Comparison of ENCODE assay signal across 10 cellular contexts in the genomic region with DNA sequence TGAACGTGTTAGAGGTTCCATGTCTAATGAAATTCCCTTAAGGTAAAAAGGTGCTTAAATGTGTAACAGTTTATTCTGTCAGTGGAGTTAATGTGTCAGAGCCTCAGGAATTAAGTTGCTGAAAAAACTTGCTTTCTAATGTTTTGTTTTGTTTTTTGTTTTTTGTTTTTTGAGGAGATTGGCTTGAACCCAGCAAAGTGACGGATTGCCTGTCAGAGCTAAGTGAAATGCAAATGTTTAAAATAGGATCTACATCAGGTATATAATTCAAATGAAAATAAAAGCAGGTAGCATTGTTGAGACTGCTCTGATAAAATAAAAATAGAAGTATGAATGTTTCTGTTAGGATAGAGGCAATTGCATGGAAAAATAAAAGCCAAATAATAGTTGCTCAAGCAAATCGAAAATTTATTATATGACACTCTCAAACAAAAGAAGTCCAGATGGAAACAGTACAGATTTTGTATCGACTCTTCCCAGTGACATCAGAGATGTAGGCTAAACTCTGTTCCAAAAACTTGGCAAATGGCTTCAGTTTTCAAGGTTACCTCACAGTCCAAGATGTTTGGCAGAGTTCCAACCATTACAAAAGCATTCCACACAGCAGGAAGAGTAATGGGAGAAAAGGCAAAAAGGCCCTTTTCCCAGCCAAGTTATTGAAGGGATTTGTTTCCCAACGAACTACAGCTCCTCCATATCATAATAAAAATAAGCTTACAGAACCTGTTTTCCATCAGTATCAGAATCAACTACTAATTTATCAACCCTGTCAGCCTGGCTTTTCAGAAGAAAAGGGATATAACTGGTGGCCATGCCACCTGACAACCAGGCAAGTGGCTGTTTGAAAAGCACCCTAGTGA.
DNase-seq lines count a peak whose midpoint lies in the region; ATAC-seq and TF ChIP-seq lines count a peak whose summit lies in the region.
"Had no signal": no experiment of that assay in that cellular context is flagged by ENCODE, and none has a peak within 500 bp of the region (broad histone marks: within the 10 kb centered on the region; RNA-seq: fewer than 3 reads in every experiment).

No MANE protein-coding gene starts in this region.

- no peaks in the 10 kb centered on the region for H3K36me3 ChIP-seq in liver (ENCODE audit: control insufficient read depth in 4 of 4, insufficient read depth in 3 of 4, low read depth in 1 of 4, low read length in 3 of 4)
- H3K36me3 ChIP-seq: SJSA1 had no signal

- TF ChIP-seq RAD21 in liver (IDR thresholded peaks at IDR 0.05), result peak in 1 of 2 donors; percentile 18

- no peaks in the 10 kb centered on the region for H3K9me3 Mint-ChIP-seq in activated CD8-positive, alpha-beta T cell treated with anti-CD3 and anti-CD28 coated beads, Interleukin-2, amount 10 ng/mL, durations not matched to agents 7 days and 5 days (ENCODE audit: insufficient read depth)
- H3K9me3 Mint-ChIP-seq: naive thymus-derived CD4-positive, alpha-beta T cell had no signal

- H3K36me3 Mint-ChIP-seq in activated CD8-positive, alpha-beta T cell treated with anti-CD3 and anti-CD28 coated beads, Interleukin-2, amount 10 ng/mL, durations not matched to agents 7 days and 5 days (ENCODE audit: low read depth), result no peaks in the 10 kb centered on the region
- H3K36me3 Mint-ChIP-seq: naive thymus-derived CD4-positive, alpha-beta T cell had no signal

- CTCF ChIA-PET in activated CD8-positive, alpha-beta T cell treated with anti-CD3 and anti-CD28 coated beads, Interleukin-2, amount 10 ng/mL, durations not matched to agents 7 days and 5 days (lab: Charles Lee), result no interaction called here

- in situ Hi-C loops in GM13977 (cut with MboI; ENCODE audit: low pct_unique_long_range_greater_than_20kb, low sequenced_read_pairs, unreplicated experiment), result no loop called here

- peak overlapping the region; percentile 61 to 71 for H3K27ac ChIP-seq in liver (ENCODE audit: low read depth in 1 of 2, low read length in 2 of 2)
- H3K27ac ChIP-seq: SJSA1 had no signal

- H3K4me3 Mint-ChIP-seq in activated CD8-positive, alpha-beta T cell treated with anti-CD3 and anti-CD28 coated beads, Interleukin-2, amount 10 ng/mL, durations not matched to agents 7 days and 5 days, result no peak overlapping the region
- H3K4me3 Mint-ChIP-seq: naive thymus-derived CD4-positive, alpha-beta T cell had no signal

- peaks cover 0 to 9% (median 5%) of the 10 kb centered on the region in 4 donors for H3K4me1 ChIP-seq in liver (ENCODE audit: control insufficient read depth in 4 of 4, insufficient read depth in 4 of 4, low read length in 3 of 4)
- H3K4me1 ChIP-seq: SJSA1 had no signal

- no peak overlapping the region for H3K9ac ChIP-seq in liver (ENCODE audit: low read depth in 1 of 2, low read length in 2 of 2)

- ATAC-seq in activated CD8-positive, alpha-beta T cell treated with anti-CD3 and anti-CD28 coated beads, Interleukin-2, amount 10 ng/mL, durations not matched to agents 7 days and 5 days, result no peak
- ATAC-seq: naive thymus-derived CD4-positive, alpha-beta T cell had no signal

- H3K4me3 ChIP-seq in liver (ENCODE audit: low read depth in 1 of 3, low read length in 3 of 3), result no peak overlapping the region
- H3K4me3 ChIP-seq: SJSA1 had no signal

- POLR2A ChIA-PET in activated CD8-positive, alpha-beta T cell treated with anti-CD3 and anti-CD28 coated beads, Interleukin-2, amount 10 ng/mL, durations not matched to agents 7 days and 5 days (lab: Charles Lee), result no interaction called here

- WGBS in liver, result 40% methylated on average over 5 of the region's 5 CpGs

- no peaks in the 10 kb centered on the region for H3K27me3 ChIP-seq in liver (ENCODE audit: control insufficient read depth in 4 of 4, insufficient read depth in 4 of 4, low read length in 3 of 4)
- H3K27me3 ChIP-seq: SJSA1 had no signal

- TF ChIP-seq CTCF in liver (IDR thresholded peaks at IDR 0.05; ENCODE audit: low read depth, low read length, missing input control) (no peak), GM13977 (IDR thresholded peaks at IDR 0.05; ENCODE audit: extremely low read depth, insufficient read depth, missing control alignments) (no peak)

- no peaks in the 10 kb centered on the region for H3K27me3 Mint-ChIP-seq in activated CD8-positive, alpha-beta T cell treated with anti-CD3 and anti-CD28 coated beads, Interleukin-2, amount 10 ng/mL, durations not matched to agents 7 days and 5 days (ENCODE audit: low read depth)

- DNase-seq in DMS53 (lab: John Stamatoyannopoulos, UW) (peak; percentile 51), NCI-H2029 treated with DMSO at 0.1 percent for 48 hours (lab: John Stamatoyannopoulos, UW) (peak; percentile 86), brain pericyte (ENCODE audit: low read depth, low spot score) (peak; percentile 62), GM13977 (ENCODE audit: low spot score) (no peak), SK-N-DZ (ENCODE audit: low spot score) (no peak)
- DNase-seq in activated CD4-positive, alpha-beta T cell treated with anti-CD3 and anti-CD28 coated beads, Interleukin-2, amount 50 U/mL, for 48 hours, result no peak
- no peak for DNase-seq in activated CD8-positive, alpha-beta T cell treated with anti-CD3 and anti-CD28 coated beads, Interleukin-2, amount 10 ng/mL, durations not matched to agents 7 days and 5 days
- DNase-seq: naive thymus-derived CD4-positive, alpha-beta T cell had no signal

- H3K9me3 ChIP-seq in liver (ENCODE audit: control insufficient read depth in 4 of 4, low read length in 3 of 4), result no peaks in the 10 kb centered on the region
- H3K9me3 ChIP-seq: SJSA1 had no signal

- no peak overlapping the region for H3K27ac Mint-ChIP-seq in activated CD8-positive, alpha-beta T cell treated with anti-CD3 and anti-CD28 coated beads, Interleukin-2, amount 10 ng/mL, durations not matched to agents 7 days and 5 days
- H3K27ac Mint-ChIP-seq: naive thymus-derived CD4-positive, alpha-beta T cell had no signal

- H3K4me1 Mint-ChIP-seq in activated CD8-positive, alpha-beta T cell treated with anti-CD3 and anti-CD28 coated beads, Interleukin-2, amount 10 ng/mL, durations not matched to agents 7 days and 5 days (ENCODE audit: low read depth), result no peaks in the 10 kb centered on the region
- H3K4me1 Mint-ChIP-seq: naive thymus-derived CD4-positive, alpha-beta T cell had no signal

TF ChIP-seq in liver, 16 proteins besides CTCF, POLR2A, EP300 and RAD21:
- TF ChIP-seq JUND (IDR thresholded peaks at IDR 0.05) (peak in 1 of 2 donors; percentile 50), RXRA (IDR thresholded peaks at IDR 0.05) (peak in 1 of 2 donors; percentile 47), NR2F2 (IDR thresholded peaks at IDR 0.05) (no peak), FOXA1 (IDR thresholded peaks at IDR 0.05) (no peak), YY1 (IDR thresholded peaks at IDR 0.05) (peak; percentile 28), HNF4G (IDR thresholded peaks at IDR 0.05) (no peak), EGR1 (IDR thresholded peaks at IDR 0.05; ENCODE audit: low read depth in 2 of 2) (no peak), FOXA2 (IDR thresholded peaks at IDR 0.05) (no peak), HNF4A (conservative IDR thresholded peaks at IDR 0.05) (peak; percentile 55 to 70), SP1 (IDR thresholded peaks at IDR 0.05) (peak; percentile 63), ATF3 (IDR thresholded peaks at IDR 0.05) (peak; percentile 24)
- TF ChIP-seq, protein P1, sequence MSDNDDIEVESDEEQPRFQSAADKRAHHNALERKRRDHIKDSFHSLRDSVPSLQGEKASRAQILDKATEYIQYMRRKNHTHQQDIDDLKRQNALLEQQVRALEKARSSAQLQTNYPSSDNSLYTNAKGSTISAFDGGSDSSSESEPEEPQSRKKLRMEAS (IDR thresholded peaks at IDR 0.05), result no peak
- TF ChIP-seq, protein P2, sequence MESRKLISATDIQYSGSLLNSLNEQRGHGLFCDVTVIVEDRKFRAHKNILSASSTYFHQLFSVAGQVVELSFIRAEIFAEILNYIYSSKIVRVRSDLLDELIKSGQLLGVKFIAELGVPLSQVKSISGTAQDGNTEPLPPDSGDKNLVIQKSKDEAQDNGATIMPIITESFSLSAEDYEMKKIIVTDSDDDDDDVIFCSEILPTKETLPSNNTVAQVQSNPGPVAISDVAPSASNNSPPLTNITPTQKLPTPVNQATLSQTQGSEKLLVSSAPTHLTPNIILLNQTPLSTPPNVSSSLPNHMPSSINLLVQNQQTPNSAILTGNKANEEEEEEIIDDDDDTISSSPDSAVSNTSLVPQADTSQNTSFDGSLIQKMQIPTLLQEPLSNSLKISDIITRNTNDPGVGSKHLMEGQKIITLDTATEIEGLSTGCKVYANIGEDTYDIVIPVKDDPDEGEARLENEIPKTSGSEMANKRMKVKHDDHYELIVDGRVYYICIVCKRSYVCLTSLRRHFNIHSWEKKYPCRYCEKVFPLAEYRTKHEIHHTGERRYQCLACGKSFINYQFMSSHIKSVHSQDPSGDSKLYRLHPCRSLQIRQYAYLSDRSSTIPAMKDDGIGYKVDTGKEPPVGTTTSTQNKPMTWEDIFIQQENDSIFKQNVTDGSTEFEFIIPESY (IDR thresholded peaks at IDR 0.05), result no peak
- TF ChIP-seq, protein P3, sequence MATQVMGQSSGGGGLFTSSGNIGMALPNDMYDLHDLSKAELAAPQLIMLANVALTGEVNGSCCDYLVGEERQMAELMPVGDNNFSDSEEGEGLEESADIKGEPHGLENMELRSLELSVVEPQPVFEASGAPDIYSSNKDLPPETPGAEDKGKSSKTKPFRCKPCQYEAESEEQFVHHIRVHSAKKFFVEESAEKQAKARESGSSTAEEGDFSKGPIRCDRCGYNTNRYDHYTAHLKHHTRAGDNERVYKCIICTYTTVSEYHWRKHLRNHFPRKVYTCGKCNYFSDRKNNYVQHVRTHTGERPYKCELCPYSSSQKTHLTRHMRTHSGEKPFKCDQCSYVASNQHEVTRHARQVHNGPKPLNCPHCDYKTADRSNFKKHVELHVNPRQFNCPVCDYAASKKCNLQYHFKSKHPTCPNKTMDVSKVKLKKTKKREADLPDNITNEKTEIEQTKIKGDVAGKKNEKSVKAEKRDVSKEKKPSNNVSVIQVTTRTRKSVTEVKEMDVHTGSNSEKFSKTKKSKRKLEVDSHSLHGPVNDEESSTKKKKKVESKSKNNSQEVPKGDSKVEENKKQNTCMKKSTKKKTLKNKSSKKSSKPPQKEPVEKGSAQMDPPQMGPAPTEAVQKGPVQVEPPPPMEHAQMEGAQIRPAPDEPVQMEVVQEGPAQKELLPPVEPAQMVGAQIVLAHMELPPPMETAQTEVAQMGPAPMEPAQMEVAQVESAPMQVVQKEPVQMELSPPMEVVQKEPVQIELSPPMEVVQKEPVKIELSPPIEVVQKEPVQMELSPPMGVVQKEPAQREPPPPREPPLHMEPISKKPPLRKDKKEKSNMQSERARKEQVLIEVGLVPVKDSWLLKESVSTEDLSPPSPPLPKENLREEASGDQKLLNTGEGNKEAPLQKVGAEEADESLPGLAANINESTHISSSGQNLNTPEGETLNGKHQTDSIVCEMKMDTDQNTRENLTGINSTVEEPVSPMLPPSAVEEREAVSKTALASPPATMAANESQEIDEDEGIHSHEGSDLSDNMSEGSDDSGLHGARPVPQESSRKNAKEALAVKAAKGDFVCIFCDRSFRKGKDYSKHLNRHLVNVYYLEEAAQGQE (IDR thresholded peaks at IDR 0.05), result no peak

Comparison
In these comparisons a context has a peak if more than half of its experiments do, and no peak if none do; other contexts are left out.
1. DNase-seq: peak in DMS53 (single experiment), NCI-H2029 treated with DMSO at 0.1 percent for 48 hours (single experiment) and brain pericyte (single experiment); none in GM13977 (single experiment), activated CD4-positive, alpha-beta T cell treated with anti-CD3 and anti-CD28 coated beads, Interleukin-2, amount 50 U/mL, for 48 hours (0 of 2), activated CD8-positive, alpha-beta T cell treated with anti-CD3 and anti-CD28 coated beads, Interleukin-2, amount 10 ng/mL, durations not matched to agents 7 days and 5 days (single experiment) and SK-N-DZ (single experiment).